In the genomic region with DNA sequence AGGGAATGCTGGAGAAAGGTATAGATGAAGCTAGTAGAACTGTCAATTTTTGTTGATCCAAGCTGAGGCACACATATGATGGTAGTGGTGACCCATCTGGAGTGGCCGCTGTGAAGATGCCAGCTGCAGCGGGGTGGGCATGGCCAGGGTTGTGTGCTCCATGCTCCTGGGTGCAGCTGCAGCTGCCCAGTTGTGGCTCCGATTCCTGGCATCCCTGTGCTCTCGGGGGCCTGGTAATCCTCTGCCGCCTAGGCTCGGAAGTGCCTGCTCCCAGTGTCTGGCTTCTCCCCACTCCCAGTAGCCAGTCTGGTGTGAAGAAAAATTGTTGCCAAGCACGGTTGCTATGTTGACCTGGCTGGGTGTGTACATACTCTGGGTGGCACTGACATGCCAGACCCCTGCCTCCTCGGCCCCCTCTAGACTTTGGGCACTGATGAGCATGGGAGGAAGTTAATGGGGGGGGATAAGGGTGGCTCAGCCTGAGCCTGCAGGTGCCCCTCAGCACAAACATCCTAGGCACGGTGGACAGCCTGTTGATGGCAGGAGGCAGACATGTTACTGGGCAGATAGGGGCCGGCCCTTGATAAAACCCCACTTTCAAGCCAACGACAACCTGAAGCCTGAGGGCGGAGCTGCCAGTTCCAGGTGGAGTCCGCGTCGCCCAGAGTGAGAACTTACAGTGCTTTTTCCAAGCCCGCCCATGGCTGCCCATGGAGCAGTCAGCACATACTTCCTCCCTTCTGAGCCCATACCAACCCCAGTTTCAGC, we compare ENCODE assay signal across 14 cellular contexts.
DNase-seq lines count a peak whose midpoint lies in the region; ATAC-seq and TF ChIP-seq lines count a peak whose summit lies in the region.
"Had no signal": no experiment of that assay in that cellular context is flagged by ENCODE, and none has a peak within 500 bp of the region (broad histone marks: within the 10 kb centered on the region; RNA-seq: fewer than 3 reads in every experiment).

No MANE protein-coding gene starts in this region.

- H3K4me1 Mint-ChIP-seq in T-cell = no peaks in the 10 kb centered on the region
- H3K4me1 Mint-ChIP-seq: B cell, GM23338 had no signal

- H2BK15ac ChIP-seq in neuronal stem cell (ENCODE audit: low read length) = no peak overlapping the region
- H2BK15ac ChIP-seq in mesendoderm (replicated peaks; ENCODE audit: low read depth) = no peak overlapping the region

- no peaks in the 10 kb centered on the region for H3K9me2 ChIP-seq in OCI-LY1 (ENCODE audit: low read depth, low read length)

- H3K4ac ChIP-seq in neuronal stem cell (ENCODE audit: low read length) (no peak overlapping the region), mesendoderm (ENCODE audit: low read depth, low read length) (no peak overlapping the region)

- no peaks in the 10 kb centered on the region for H3K79me2 ChIP-seq in OCI-LY1 (ENCODE audit: insufficient read depth, low read length)
- H3K79me2 ChIP-seq in mesendoderm (ENCODE audit: control insufficient read depth, insufficient read depth, low read length) = no peaks in the 10 kb centered on the region

- no peak overlapping the region for H2BK12ac ChIP-seq in neuronal stem cell (ENCODE audit: low read length)

- no peak overlapping the region for H3K27ac Mint-ChIP-seq in T-cell
- H3K27ac Mint-ChIP-seq: B cell; CD8-positive, alpha-beta T cell; GM23338 had no signal

- POLR2A ChIA-PET in T-cell (lab: Charles Lee) = no interaction called here

- intact Hi-C loops in spleen (cut with DNase I; ENCODE audit: low total_unique reads) = no loop called here

- H3K27me3 Mint-ChIP-seq in T-cell = no peaks in the 10 kb centered on the region
- H3K27me3 Mint-ChIP-seq: B cell had no signal

- H3K4me1 ChIP-seq in OCI-LY1 (ENCODE audit: insufficient read depth, low read length, severe bottlenecking) (peaks cover 7% of the 10 kb centered on the region), neuronal stem cell (ENCODE audit: control insufficient read depth in 2 of 2, insufficient read depth in 1 of 2, low read depth in 1 of 2, low read length in 2 of 2) (no peaks in the 10 kb centered on the region), spleen (no peaks in the 10 kb centered on the region), mesendoderm (ENCODE audit: control insufficient read depth, low read depth, low read length) (no peaks in the 10 kb centered on the region), gastroesophageal sphincter (no peaks in the 10 kb centered on the region)
- H3K4me1 ChIP-seq: BLaER1 treated with 17β-estradiol and CSF1 and Interleukin-3, amounts not matched to agents 10 nM and 100 nM had no signal

- H3K4me3 ChIP-seq in OCI-LY1 (ENCODE audit: low read depth, low read length, poor library complexity, severe bottlenecking) (no peak overlapping the region), neuronal stem cell (ENCODE audit: low read length in 2 of 2) (no peak overlapping the region), spleen (no peak overlapping the region), mesendoderm (ENCODE audit: low read length) (no peak overlapping the region), gastroesophageal sphincter (no peak overlapping the region)
- H3K4me3 ChIP-seq: BLaER1 treated with 17β-estradiol and CSF1 and Interleukin-3, amounts not matched to agents 10 nM and 100 nM; GM23338 had no signal

- no peak for ATAC-seq in T-cell (replicated peaks in 1 of 4)
- ATAC-seq in gastroesophageal sphincter = no peak
- ATAC-seq: CD8-positive, alpha-beta T cell; GM23338 had no signal

- H4K91ac ChIP-seq in neuronal stem cell (ENCODE audit: low read depth, low read length, poor library complexity) = no peak overlapping the region

- no peak overlapping the region for H3K4me3 Mint-ChIP-seq in T-cell
- H3K4me3 Mint-ChIP-seq: B cell; CD8-positive, alpha-beta T cell; GM23338 had no signal

- peaks cover 3 to 7% (median 5%) of the 10 kb centered on the region in 3 donors for H3K9me3 Mint-ChIP-seq in T-cell
- H3K9me3 Mint-ChIP-seq: GM23338 had no signal

- no peak overlapping the region for H3K4me2 ChIP-seq in OCI-LY1 (ENCODE audit: low read length)
- H3K4me2 ChIP-seq in neuronal stem cell (ENCODE audit: insufficient read depth, low read length, poor library complexity, severe bottlenecking) = no peak overlapping the region
- no peak overlapping the region for H3K4me2 ChIP-seq in mesendoderm (ENCODE audit: low read length)
- H3K4me2 ChIP-seq: BLaER1 treated with 17β-estradiol and CSF1 and Interleukin-3, amounts not matched to agents 10 nM and 100 nM; GM23338 had no signal

- DNase-seq in neuronal stem cell (ENCODE audit: low spot score) (no peak), spleen (peak; percentile 61), mesendoderm (no peak), T-cell (no peak)
- DNase-seq: Calu3; CD8-positive, alpha-beta T cell; DMS79 treated with DMSO at 0.1 percent for 48 hours; GF-D8; HCEC 1CT had no signal

- H2BK120ac ChIP-seq in neuronal stem cell (ENCODE audit: low read depth, low read length) (no peak overlapping the region), mesendoderm (ENCODE audit: low read depth, low read length) (no peak overlapping the region)

- peak overlapping the region; percentile 65; the same call in 1 of the 2 replicates for H2AFZ ChIP-seq in OCI-LY1 (ENCODE audit: low read length)
- H2AFZ ChIP-seq in neuronal stem cell (ENCODE audit: low read length) = no peak overlapping the region
- H2AFZ ChIP-seq: GM23338 had no signal

- CTCF ChIA-PET in T-cell (lab: Charles Lee) = no interaction called here

- H2AK5ac ChIP-seq in neuronal stem cell (ENCODE audit: low read depth, low read length) (no peak overlapping the region), mesendoderm (ENCODE audit: low read length) (no peak overlapping the region)

- TF ChIP-seq CTCF in OCI-LY1 (IDR thresholded peaks at IDR 0.05; ENCODE audit: low read length) = no peak
- no peak for TF ChIP-seq CTCF in spleen (IDR thresholded peaks at IDR 0.05 in 8 of 11, conservative IDR thresholded peaks at IDR 0.05 in 3 of 11)
- no peak for TF ChIP-seq CTCF in gastroesophageal sphincter (IDR thresholded peaks at IDR 0.05)

- H3K27me3 ChIP-seq in OCI-LY1 (ENCODE audit: insufficient read depth, low read length) = no peaks in the 10 kb centered on the region
- no peaks in the 10 kb centered on the region for H3K27me3 ChIP-seq in neuronal stem cell (ENCODE audit: control insufficient read depth in 3 of 3, insufficient read depth in 3 of 3, low read depth in 1 of 3, low read length in 3 of 3)
- H3K27me3 ChIP-seq in spleen (replicated peaks in 1 of 7) = no peaks in the 10 kb centered on the region
- no peaks in the 10 kb centered on the region for H3K27me3 ChIP-seq in mesendoderm (ENCODE audit: insufficient read depth, low read length, poor library complexity)
- H3K27me3 ChIP-seq in gastroesophageal sphincter = no peaks in the 10 kb centered on the region
- H3K27me3 ChIP-seq: BLaER1 treated with 17β-estradiol and CSF1 and Interleukin-3, amounts not matched to agents 10 nM and 100 nM had no signal

- no peaks in the 10 kb centered on the region for H3K36me3 ChIP-seq in OCI-LY1 (ENCODE audit: insufficient read depth, low read length)
- H3K36me3 ChIP-seq in neuronal stem cell (replicated peaks in 1 of 2; ENCODE audit: control insufficient read depth in 2 of 2, insufficient read depth in 2 of 2, low read length in 2 of 2) = no peaks in the 10 kb centered on the region
- H3K36me3 ChIP-seq in spleen = no peaks in the 10 kb centered on the region
- H3K36me3 ChIP-seq in mesendoderm (ENCODE audit: control insufficient read depth, insufficient read depth, low read length) = no peaks in the 10 kb centered on the region
- H3K36me3 ChIP-seq in gastroesophageal sphincter = no peaks in the 10 kb centered on the region
- H3K36me3 ChIP-seq: BLaER1 treated with 17β-estradiol and CSF1 and Interleukin-3, amounts not matched to agents 10 nM and 100 nM had no signal

- H3K79me1 ChIP-seq in neuronal stem cell (ENCODE audit: low read depth, low read length) = peaks cover 1% of the 10 kb centered on the region
- H3K79me1 ChIP-seq in mesendoderm (ENCODE audit: low read length) = no peaks in the 10 kb centered on the region

- TF ChIP-seq POLR2A in spleen (IDR thresholded peaks at IDR 0.05) = no peak
- no peak for TF ChIP-seq POLR2A in gastroesophageal sphincter (IDR thresholded peaks at IDR 0.05)

- H3K36me3 Mint-ChIP-seq in T-cell = no peaks in the 10 kb centered on the region
- H3K36me3 Mint-ChIP-seq: CD8-positive, alpha-beta T cell had no signal

- no peaks in the 10 kb centered on the region for H3F3A ChIP-seq in OCI-LY1 (ENCODE audit: insufficient read depth, low read length)

- H4K5ac ChIP-seq in mesendoderm (ENCODE audit: low read length) = no peak overlapping the region

- no CpG with 5 or more reads among the region's 16 CpGs for WGBS in neuronal stem cell (ENCODE audit: extremely low coverage in 2 of 2, insufficient read length in 2 of 2, insufficient replicate concordance in 1 of 2), 2 donors
- 79 to 94% (median 90%) methylated on average over 12 to 16 of the region's 16 CpGs for WGBS in spleen, 5 donors
- no CpG with 5 or more reads among the region's 16 CpGs for WGBS in mesendoderm (ENCODE audit: extremely low coverage, insufficient coverage, low lambda C conversion rate)
- WGBS in gastroesophageal sphincter (ENCODE audit: low coverage in 1 of 2), 2 donors = 83 to 91% methylated on average over 1 to 4 of the region's 16 CpGs

- peak overlapping the region; percentile 98 for H4K8ac ChIP-seq in neuronal stem cell (ENCODE audit: low read depth, low read length)
- no peak overlapping the region for H4K8ac ChIP-seq in mesendoderm (ENCODE audit: low read depth, low read length)

- H3K18ac ChIP-seq in neuronal stem cell (ENCODE audit: low read length) = no peak overlapping the region
- H3K18ac ChIP-seq in mesendoderm (ENCODE audit: low read length) = no peak overlapping the region

- H3K27ac ChIP-seq in OCI-LY1 (ENCODE audit: low read depth, low read length, poor library complexity, severe bottlenecking) (no peak overlapping the region), neuronal stem cell (replicated peaks; ENCODE audit: low read length) (no peak overlapping the region), spleen (no peak overlapping the region), mesendoderm (ENCODE audit: low read depth, low read length) (no peak overlapping the region), gastroesophageal sphincter (no peak overlapping the region)
- H3K27ac ChIP-seq: BLaER1 treated with 17β-estradiol and CSF1 and Interleukin-3, amounts not matched to agents 10 nM and 100 nM had no signal

- H3K14ac ChIP-seq in neuronal stem cell (ENCODE audit: low read length) = peak overlapping the region; percentile 38

- TF ChIP-seq EP300 in gastroesophageal sphincter (IDR thresholded peaks at IDR 0.05) = no peak

- no peak overlapping the region for H2BK5ac ChIP-seq in neuronal stem cell (ENCODE audit: low read length)
- no peak overlapping the region for H2BK5ac ChIP-seq in mesendoderm (ENCODE audit: low read length)

- no peak overlapping the region for H3K56ac ChIP-seq in mesendoderm (ENCODE audit: low read length)

- H3K9ac ChIP-seq in OCI-LY1 (ENCODE audit: low read length) = no peak overlapping the region
- H3K9ac ChIP-seq in neuronal stem cell (ENCODE audit: low read depth, low read length, poor library complexity) = no peak overlapping the region
- no peak overlapping the region for H3K9ac ChIP-seq in mesendoderm (ENCODE audit: low read length)
- H3K9ac ChIP-seq: BLaER1 treated with 17β-estradiol and CSF1 and Interleukin-3, amounts not matched to agents 10 nM and 100 nM had no signal

- no peaks in the 10 kb centered on the region for H4K20me1 ChIP-seq in OCI-LY1 (ENCODE audit: insufficient read depth, low read length)
- H4K20me1 ChIP-seq: BLaER1 treated with 17β-estradiol and CSF1 and Interleukin-3, amounts not matched to agents 10 nM and 100 nM had no signal

- H3K23ac ChIP-seq in neuronal stem cell (ENCODE audit: low read depth, low read length, poor library complexity) (no peak overlapping the region), mesendoderm (ENCODE audit: low read length) (no peak overlapping the region)

- 0 out of 2 replicates have a peak, but pooled peaks cover 4% of the 10 kb centered on the region for H3K9me3 ChIP-seq in OCI-LY1 (ENCODE audit: low read length)
- peaks cover 0 to 2% of the 10 kb centered on the region in 2 donors for H3K9me3 ChIP-seq in neuronal stem cell (replicated peaks in 1 of 2; ENCODE audit: control insufficient read depth in 2 of 2, insufficient read depth in 1 of 2, low read depth in 1 of 2, low read length in 2 of 2)
- peaks cover 0 to 14% (median 0%) of the 10 kb centered on the region in 8 donors for H3K9me3 ChIP-seq in spleen
- H3K9me3 ChIP-seq in gastroesophageal sphincter = no peaks in the 10 kb centered on the region
